In genomic region chr9:135226369-135227050, GRCh38 we compare ENCODE assay signal across 19 cellular contexts.
A peak's percentile ranks its signal among the peaks of the same experiment; 100 is the strongest.
DNase-seq lines count a peak whose midpoint lies in the region; ATAC-seq, FAIRE-seq and TF ChIP-seq lines count a peak whose summit lies in the region.
"Had no signal": no experiment of that assay in that cellular context is flagged by ENCODE, and none has a peak within 500 bp of the region (broad histone marks: within the 10 kb centered on the region; RNA-seq: fewer than 3 reads in every experiment).

No MANE protein-coding gene starts in this region.

- POLR2A ChIA-PET in GM12878 (lab: Charles Lee) = no interaction called here

- intact Hi-C loops in GM12878 (cut with micrococcal nuclease; ENCODE audit: unreplicated experiment) = no loop called here
- intact Hi-C loops in right lobe of liver (cut with DNase I) = no loop called here
- intact Hi-C loops in spleen (cut with DNase I; ENCODE audit: low total_unique reads) = no loop called here

- no peak for TF ChIP-seq EP300 in GM12878 (IDR thresholded peaks at IDR 0.05; ENCODE audit: borderline replicate concordance in 1 of 2, control insufficient read depth in 1 of 2, low read depth in 2 of 2, low read length in 2 of 2)

- no peak overlapping the region for H3K4me3 ChIP-seq in GM12878
- no peak overlapping the region for H3K4me3 ChIP-seq in right lobe of liver
- no peak overlapping the region for H3K4me3 ChIP-seq in spleen
- H3K4me3 ChIP-seq: SK-N-MC had no signal

- H3K4me2 ChIP-seq in GM12878 (ENCODE audit: control insufficient read depth, insufficient read depth) = no peak overlapping the region

- RAD21 ChIA-PET in GM12878 (lab: Charles Lee; ENCODE audit: unreplicated experiment) = no interaction called here

- BruUV-seq in GM12878 (replicated peaks; lab: Mats Ljungman, UMichigan) = no TSS peak

- H3K36me3 Mint-ChIP-seq in HFFc6 (ENCODE audit: low read depth) (no peaks in the 10 kb centered on the region), progenitor cell of endocrine pancreas (ENCODE audit: insufficient read depth) (no peaks in the 10 kb centered on the region)
- H3K36me3 Mint-ChIP-seq: CD4-positive, CD25-positive, alpha-beta regulatory T cell had no signal

- FAIRE-seq in HTR-8/SVneo (lab: Jason Lieb, UNC) (peak; percentile 83), GM12878 (lab: Jason Lieb, UNC) (no peak)
- FAIRE-seq: GM19239 had no signal

- in situ Hi-C loops in GM12878 (cut with MboI) = no loop called here

- H3K36me3 ChIP-seq in GM12878 (ENCODE audit: control insufficient read depth in 2 of 2, insufficient read depth in 2 of 2, low read length in 1 of 2) (no peaks in the 10 kb centered on the region), right lobe of liver (no peaks in the 10 kb centered on the region), spleen (no peaks in the 10 kb centered on the region)

- H2AFZ ChIP-seq in GM12878 (ENCODE audit: control insufficient read depth, low read depth, low read length) = no peak overlapping the region

- TF ChIP-seq RAD21 in GM12878 (IDR thresholded peaks at IDR 0.05; ENCODE audit: insufficient read depth, low read depth, low read length) = no peak

- H3K27ac Mint-ChIP-seq in HFFc6 (no peak overlapping the region), progenitor cell of endocrine pancreas (no peak overlapping the region)
- H3K27ac Mint-ChIP-seq: CD4-positive, CD25-positive, alpha-beta regulatory T cell had no signal

- TF ChIP-seq POLR2A in GM12878 (IDR thresholded peaks at IDR 0.05; ENCODE audit: low read depth, low read length) (no peak), right lobe of liver (IDR thresholded peaks at IDR 0.05) (no peak), spleen (IDR thresholded peaks at IDR 0.05) (no peak)

- 48% methylated on average over 5 of the region's 5 CpGs for WGBS in GM12878 (ENCODE audit: insufficient coverage, insufficient replicate concordance, low lambda C conversion rate, missing lambda C conversion rate)
- WGBS in right lobe of liver (ENCODE audit: insufficient coverage, low coverage, low lambda C conversion rate, missing lambda C conversion rate) = 70% methylated on average over 3 of the region's 5 CpGs
- 88 to 100% (median 91%) methylated on average over 5 of the region's 5 CpGs for WGBS in spleen, 5 donors

- H3K4me1 ChIP-seq in GM12878 (ENCODE audit: control insufficient read depth, insufficient read depth, low read length) (no peaks in the 10 kb centered on the region; the same call in 1 of the 2 replicates), right lobe of liver (no peaks in the 10 kb centered on the region), spleen (no peaks in the 10 kb centered on the region)
- H3K4me1 ChIP-seq: Caco-2 had no signal

- ATAC-seq in GM12878 (no peak), right lobe of liver (no peak)

- DNase-seq in HTR-8/SVneo (ENCODE audit: insufficient read length, low spot score) (no peak), GM12878 (ENCODE audit: low read depth, low spot score) (no peak), right lobe of liver (peak; percentile 2 to 29 (median 27)), spleen (peak; percentile 31), HFFc6 (no peak), progenitor cell of endocrine pancreas (ENCODE audit: low spot score, unreplicated experiment) (no peak), AG08396 (ENCODE audit: low spot score) (no peak)
- DNase-seq: ACHN; Caco-2; CD4-positive, CD25-positive, alpha-beta regulatory T cell; EL; H7; KG1; NCI-H1436 treated with DMSO at 0.1 percent for 48 hours; NCI-H2081 treated with DMSO at 0.1 percent for 48 hours; NCI-H510A treated with DMSO at 0.1 percent for 48 hours; NCI-H82 had no signal

- H4K20me1 ChIP-seq in GM12878 (ENCODE audit: control insufficient read depth, insufficient read depth) = no peaks in the 10 kb centered on the region

- TF ChIP-seq CTCF in GM12878 (IDR thresholded peaks at IDR 0.05 in 2 of 3, conservative IDR thresholded peaks at IDR 0.05 in 1 of 3; ENCODE audit: control insufficient read depth in 2 of 3, extremely low read depth in 1 of 3, insufficient read depth in 1 of 3, low read depth in 3 of 3, low read length in 3 of 3) (no peak), right lobe of liver (IDR thresholded peaks at IDR 0.05) (no peak), spleen (IDR thresholded peaks at IDR 0.05 in 8 of 11, conservative IDR thresholded peaks at IDR 0.05 in 3 of 11) (no peak), HFFc6 (IDR thresholded peaks at IDR 0.05) (no peak), progenitor cell of endocrine pancreas (IDR thresholded peaks at IDR 0.05; ENCODE audit: unreplicated experiment) (no peak)

- CTCF ChIA-PET in GM12878 (lab: Yijun Ruan, JAX) = no interaction called here

- H3K9me3 ChIP-seq in GM12878 (replicated peaks; ENCODE audit: control insufficient read depth, insufficient read depth, low read length) = peaks cover 1% of the 10 kb centered on the region; the same call in 1 of the 3 replicates
- H3K9me3 ChIP-seq in right lobe of liver = no peaks in the 10 kb centered on the region
- no peaks in the 10 kb centered on the region for H3K9me3 ChIP-seq in spleen

- H3K4me3 Mint-ChIP-seq in HFFc6 (no peak overlapping the region), progenitor cell of endocrine pancreas (ENCODE audit: low read depth) (no peak overlapping the region)
- H3K4me3 Mint-ChIP-seq: CD4-positive, CD25-positive, alpha-beta regulatory T cell had no signal

- H3K27me3 ChIP-seq in GM12878 (replicated peaks in 1 of 2; ENCODE audit: control insufficient read depth in 2 of 2, insufficient read depth in 2 of 2, low read length in 1 of 2) (no peaks in the 10 kb centered on the region; a peak in 1 of 4 replicates), right lobe of liver (no peaks in the 10 kb centered on the region), spleen (replicated peaks in 1 of 7) (peaks cover 0 to 70% (median 0%) of the 10 kb centered on the region in 7 donors)

- H3K4me1 Mint-ChIP-seq in HFFc6 (ENCODE audit: low read depth) = no peaks in the 10 kb centered on the region
- no peaks in the 10 kb centered on the region for H3K4me1 Mint-ChIP-seq in progenitor cell of endocrine pancreas (ENCODE audit: low read depth)
- H3K4me1 Mint-ChIP-seq: CD4-positive, CD25-positive, alpha-beta regulatory T cell had no signal

- no peak overlapping the region for H3K27ac ChIP-seq in GM12878 (ENCODE audit: control insufficient read depth, insufficient read depth)
- no peak overlapping the region for H3K27ac ChIP-seq in right lobe of liver
- no peak overlapping the region for H3K27ac ChIP-seq in spleen
- H3K27ac ChIP-seq: SK-N-MC had no signal

- H3K27me3 Mint-ChIP-seq in HFFc6 (ENCODE audit: insufficient read depth) (no peaks in the 10 kb centered on the region; the same call in 1 of the 2 replicates), progenitor cell of endocrine pancreas (peaks cover 21% of the 10 kb centered on the region)
- H3K27me3 Mint-ChIP-seq: CD4-positive, CD25-positive, alpha-beta regulatory T cell had no signal

- H3K9me3 Mint-ChIP-seq in HFFc6 (peaks cover 22% of the 10 kb centered on the region), progenitor cell of endocrine pancreas (ENCODE audit: low read depth) (no peaks in the 10 kb centered on the region)
- H3K9me3 Mint-ChIP-seq: CD4-positive, CD25-positive, alpha-beta regulatory T cell had no signal

- no peak overlapping the region for H3K9ac ChIP-seq in GM12878 (ENCODE audit: control insufficient read depth, insufficient read depth, low read length)

- no peaks in the 10 kb centered on the region for H3K79me2 ChIP-seq in GM12878 (ENCODE audit: control insufficient read depth, insufficient read depth, low read length)

- SMC1A ChIA-PET in GM12878 (lab: Charles Lee; ENCODE audit: uncharacterized antibody, unreplicated experiment) = no interaction called here

TF ChIP-seq in GM12878, 131 proteins besides CTCF, POLR2A, EP300 and RAD21 (continues in another document):
- TF ChIP-seq, protein P1, sequence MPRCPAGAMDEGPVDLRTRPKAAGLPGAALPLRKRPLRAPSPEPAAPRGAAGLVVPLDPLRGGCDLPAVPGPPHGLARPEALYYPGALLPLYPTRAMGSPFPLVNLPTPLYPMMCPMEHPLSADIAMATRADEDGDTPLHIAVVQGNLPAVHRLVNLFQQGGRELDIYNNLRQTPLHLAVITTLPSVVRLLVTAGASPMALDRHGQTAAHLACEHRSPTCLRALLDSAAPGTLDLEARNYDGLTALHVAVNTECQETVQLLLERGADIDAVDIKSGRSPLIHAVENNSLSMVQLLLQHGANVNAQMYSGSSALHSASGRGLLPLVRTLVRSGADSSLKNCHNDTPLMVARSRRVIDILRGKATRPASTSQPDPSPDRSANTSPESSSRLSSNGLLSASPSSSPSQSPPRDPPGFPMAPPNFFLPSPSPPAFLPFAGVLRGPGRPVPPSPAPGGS (IDR thresholded peaks at IDR 0.05; ENCODE audit: borderline replicate concordance, insufficient read depth, low read depth, low read length, poor library complexity, severe bottlenecking) = peak; percentile 76
- no peak for TF ChIP-seq IRF5 (IDR thresholded peaks at IDR 0.05; ENCODE audit: borderline replicate concordance)

Comparison
In these comparisons a context has a peak if more than half of its experiments do, and no peak if none do; other contexts are left out.
1. DNase-seq: peak in right lobe of liver (3 of 3) and spleen (single experiment); none in HTR-8/SVneo (single experiment), GM12878 (single experiment), HFFc6 (single experiment), progenitor cell of endocrine pancreas (single experiment) and AG08396 (single experiment).